ENCODE assay signal across 7 cellular contexts in genomic region chr19:58409010-58409790, GRCh38. TPM values are rescaled to one million over a fixed set of nuclear protein-coding genes. Genes with fewer than 3 reads are reported as not detected.
DNase-seq lines count a peak whose midpoint lies in the region.

No MANE protein-coding gene starts in this region.

- no peaks in the 10 kb centered on the region for H3K36me3 ChIP-seq in iPS-18a (ENCODE audit: control insufficient read depth, low read depth, low read length)

- no peaks in the 10 kb centered on the region for H3K9me3 ChIP-seq in iPS-18a (ENCODE audit: control insufficient read depth, low read depth, low read length)

- peaks cover 4% of the 10 kb centered on the region for H3K4me1 ChIP-seq in iPS-18a (ENCODE audit: control insufficient read depth, low read depth, low read length)

- H3K9ac ChIP-seq in iPS-18a (ENCODE audit: low read length), result peak overlapping the region; percentile 20

- WGBS in adipose tissue, 3 donors, result 2 to 5% (median 3%) methylated on average over 34 of the region's 34 CpGs

- H3K27ac ChIP-seq in adipose tissue (ENCODE audit: low read depth, low read length) (peak overlapping the region; percentile 65), iPS-18a (ENCODE audit: low read length) (no peak overlapping the region), skin epidermis (peak overlapping the region; percentile 58 to 96 (median 88))

- DNase-seq in EL (peak; percentile 53), HCEC 1CT (peak; percentile 46), NCI-H2171 treated with DMSO at 0.1 percent for 48 hours (lab: John Stamatoyannopoulos, UW) (peak; percentile 56)
- no peak for DNase-seq in stimulated activated naive CD4-positive, alpha-beta T cell treated with Interleukin-2 at 50 U/mL for 16 hours (lab: John Stamatoyannopoulos, UW)

- peak overlapping the region; percentile 85 for H3K4me3 ChIP-seq in iPS-18a (ENCODE audit: low read length)
- peak overlapping the region; percentile 57 to 96 (median 84) for H3K4me3 ChIP-seq in skin epidermis

- peaks cover 6% of the 10 kb centered on the region for H3K27me3 ChIP-seq in iPS-18a (ENCODE audit: control insufficient read depth, insufficient read depth, low read length)

RNA-seq across cellular contexts. Expression of gene ZNF584, which starts 0.8 kb away (rescaled TPM):
- 10 to 100 TPM in 1 of 3 donors, 1 to 10 TPM in 2; 3.1 to 10.6 (median 5.5) TPM for polyA plus RNA-seq in adipose tissue

RNA-seq across cellular contexts. Expression of gene RNF225, which starts 13.7 kb away (rescaled TPM):
- polyA plus RNA-seq in adipose tissue, result not detected

RNA-seq across cellular contexts. Expression of gene RPS5, which starts 22.1 kb away (rescaled TPM):
- 1,000 to 10,000 TPM; 1,642 to 2,053 (median 1,868) TPM for polyA plus RNA-seq in adipose tissue

RNA-seq across cellular contexts. Expression of gene ZNF837, which starts 28.4 kb away (rescaled TPM):
- polyA plus RNA-seq in adipose tissue, result 1 to 10 TPM in 2 of 3 donors, under 1 TPM in 1; 0.56 to 1.6 (median 1.0) TPM

RNA-seq across cellular contexts. Expression of gene ZNF132, which starts 30.8 kb away (rescaled TPM):
- polyA plus RNA-seq in adipose tissue, result 1 to 10 TPM in 1 of 3 donors, under 1 TPM in 2; 0.45 to 1.0 (median 0.89) TPM
